Comparison of ENCODE assay signal across 8 cellular contexts in genomic region chr10:17229967-17230682, GRCh38. TPM values are rescaled to one million over a fixed set of nuclear protein-coding genes. Genes with fewer than 3 reads are reported as not detected.
DNase-seq lines count a peak whose midpoint lies in the region; ATAC-seq and TF ChIP-seq lines count a peak whose summit lies in the region.

No MANE protein-coding gene starts in this region.

- H3K27ac Mint-ChIP-seq in endodermal cell: peak overlapping the region; percentile 88

- H3K27me3 ChIP-seq in endodermal cell (ENCODE audit: control insufficient read depth, insufficient read depth, low read length, poor library complexity, severe bottlenecking) (peaks cover 34% of the 10 kb centered on the region), mucosa of rectum (ENCODE audit: control insufficient read depth in 2 of 2, insufficient read depth in 2 of 2, low read length in 2 of 2) (peaks cover 2 to 21% of the 10 kb centered on the region in 2 donors)

- H3K36me3 ChIP-seq in endodermal cell (ENCODE audit: control insufficient read depth, insufficient read depth, low read length) (peaks cover 38% of the 10 kb centered on the region), mucosa of rectum (ENCODE audit: control insufficient read depth in 2 of 2, insufficient read depth in 2 of 2, low read length in 2 of 2) (peaks cover 14 to 22% of the 10 kb centered on the region in 2 donors)

- H3K4me3 ChIP-seq in endodermal cell (ENCODE audit: low read length) (peak overlapping the region; percentile 93), mucosa of rectum (ENCODE audit: low read length in 2 of 2) (peak overlapping the region; percentile 87 to 95)

- H3K9me3 ChIP-seq in endodermal cell (ENCODE audit: control insufficient read depth, low read length) (no peaks in the 10 kb centered on the region), mucosa of rectum (ENCODE audit: control insufficient read depth in 2 of 2, low read length in 2 of 2) (no peaks in the 10 kb centered on the region)

- peaks cover 56% of the 10 kb centered on the region for H3K27me3 Mint-ChIP-seq in endodermal cell (ENCODE audit: insufficient read depth)

- peak overlapping the region; percentile 62 for H3K9ac ChIP-seq in endodermal cell (ENCODE audit: extremely low read depth, low read length, poor library complexity, severe bottlenecking)
- H3K9ac ChIP-seq in mucosa of rectum (ENCODE audit: low read depth in 1 of 2, low read length in 2 of 2): peak overlapping the region; percentile 84 to 90

- H3K27ac ChIP-seq in endodermal cell (ENCODE audit: low read depth, low read length) (peak overlapping the region; percentile 97), mucosa of rectum (ENCODE audit: low read depth in 2 of 2, low read length in 2 of 2) (peak overlapping the region; percentile 95)

- H3K4me3 Mint-ChIP-seq in endodermal cell: peak overlapping the region; percentile 79

- no peak for TF ChIP-seq CTCF in endodermal cell (conservative IDR thresholded peaks at IDR 0.05)

- no peaks in the 10 kb centered on the region for H3K4me1 ChIP-seq in endodermal cell (ENCODE audit: control insufficient read depth, insufficient read depth, low read length)
- H3K4me1 ChIP-seq in mucosa of rectum (ENCODE audit: control insufficient read depth in 2 of 2, insufficient read depth in 2 of 2, low read length in 2 of 2): peaks cover 22 to 40% of the 10 kb centered on the region in 2 donors

- ATAC-seq in GM18907 (IDR thresholded peaks at IDR 0.05; ENCODE audit: unreplicated experiment): peak; percentile 55
- ATAC-seq in HG03108 (IDR thresholded peaks at IDR 0.05; ENCODE audit: unreplicated experiment): peak; percentile 40

- H3K36me3 Mint-ChIP-seq in endodermal cell (ENCODE audit: low read depth): peaks cover 13% of the 10 kb centered on the region

- peak; percentile 62 for DNase-seq in AG08396 (ENCODE audit: low spot score)
- peak; percentile 47 for DNase-seq in NCI-H69 (lab: John Stamatoyannopoulos, UW)
- DNase-seq in activated CD8-positive, alpha-beta memory T cell treated with anti-CD3 and anti-CD28 coated beads for 4 hours (ENCODE audit: low read depth in 2 of 2): peak; percentile 65 to 75
- DNase-seq in endodermal cell: peak; percentile 91
- DNase-seq in stimulated activated CD8-positive, alpha-beta memory T cell treated with anti-CD3 and anti-CD28 coated beads, Interleukin-7, amount 100 ng/mL, for 4 hours (ENCODE audit: low read depth in 2 of 2): peak; percentile 75 to 81

- peaks cover 11% of the 10 kb centered on the region for H3K4me1 Mint-ChIP-seq in endodermal cell

- no peaks in the 10 kb centered on the region for H3K9me3 Mint-ChIP-seq in endodermal cell

- WGBS in endodermal cell (ENCODE audit: insufficient coverage in 1 of 2, insufficient read length in 1 of 2), 2 experiments: 0 to 1% methylated on average over 20 to 43 of the region's 43 CpGs

RNA-seq across cellular contexts. Expression of gene VIM, which starts 2.1 kb away (rescaled TPM):
- total RNA-seq in endodermal cell: 100 to 1,000 TPM in 1 of 2 donors, 10 to 100 TPM in 1; 84.3 to 155 TPM
- polyA plus RNA-seq in endodermal cell (2013, experiment 1 of 2): 2,565 TPM
- 2,676 TPM for polyA plus RNA-seq in endodermal cell (2013, experiment 2 of 2)

RNA-seq across cellular contexts. Expression of gene TRDMT1, which starts 28.7 kb away (rescaled TPM):
- 10 to 100 TPM in 1 of 2 donors, 1 to 10 TPM in 1; 8.1 to 13.0 TPM for total RNA-seq in endodermal cell
- polyA plus RNA-seq in endodermal cell (2013, experiment 1 of 2): 19.4 TPM
- 19.0 TPM for polyA plus RNA-seq in endodermal cell (2013, experiment 2 of 2)

Comparison
In these comparisons a context has a peak if more than half of its experiments do, and no peak if none do; other contexts are left out.
1. Peak in every context shown above with its lines: DNase-seq, ATAC-seq, H3K4me3 ChIP-seq and H3K27ac ChIP-seq.